1 cellular context compared by ENCODE assay signal in genomic region chr20:49482621-49483017, GRCh38.
TF ChIP-seq lines count a peak whose summit lies in the region.

Gene KCNB1, minus strand, starts transcription at chr20:49482668. Its CDS starts 188 bp downstream, at chr20:49482480.

TF ChIP-seq in HepG2, 621 proteins besides CTCF, POLR2A, EP300 and RAD21 (continued from another document and continues in another):
- TF ChIP-seq ZNF710 (CRISPR knock-in tag; IDR thresholded peaks at IDR 0.05; ENCODE audit: borderline replicate concordance) (peak; percentile 77), RNF2 (conservative IDR thresholded peaks at IDR 0.05; ENCODE audit: low read depth) (no peak), DBP (CRISPR knock-in tag; IDR thresholded peaks at IDR 0.05; ENCODE audit: not compliant biosample characterization) (peak; percentile 57), SMAD3 (CRISPR knock-in tag; IDR thresholded peaks at IDR 0.05) (peak; percentile 83; the same call in 1 of the 2 replicates), IKZF1 (IDR thresholded peaks at IDR 0.05) (no peak), ZBTB26 (CRISPR knock-in tag; IDR thresholded peaks at IDR 0.05; ENCODE audit: borderline replicate concordance) (peak; percentile 72), RFXANK (CRISPR knock-in tag; IDR thresholded peaks at IDR 0.05) (peak; percentile 82), E2F2 (CRISPR knock-in tag; IDR thresholded peaks at IDR 0.05; ENCODE audit: borderline replicate concordance) (peak; percentile 58; the same call in 1 of the 2 replicates), FOXO4 (CRISPR knock-in tag; conservative IDR thresholded peaks at IDR 0.05) (0 out of 2 replicates have a peak, but pooled peaks have one; percentile 42), ERF (CRISPR knock-in tag; IDR thresholded peaks at IDR 0.05) (peak; percentile 74; the same call in 1 of the 2 replicates), SALL1 (CRISPR knock-in tag; IDR thresholded peaks at IDR 0.05) (peak; percentile 86), IRF9 (CRISPR knock-in tag; IDR thresholded peaks at IDR 0.05; ENCODE audit: borderline replicate concordance) (peak; percentile 47; the same call in 1 of the 2 replicates), ZNF350 (CRISPR knock-in tag; IDR thresholded peaks at IDR 0.05; ENCODE audit: borderline replicate concordance, low read depth) (peak; percentile 26; the same call in 1 of the 2 replicates), ELF3 (CRISPR knock-in tag; IDR thresholded peaks at IDR 0.05) (peak; percentile 69; the same call in 1 of the 2 replicates), THAP11 (CRISPR knock-in tag; IDR thresholded peaks at IDR 0.05) (peak; percentile 43; the same call in 1 of the 2 replicates), WIZ (CRISPR knock-in tag; IDR thresholded peaks at IDR 0.05) (peak; percentile 98), KLF9 (CRISPR knock-in tag; IDR thresholded peaks at IDR 0.05; ENCODE audit: low read depth) (peak; percentile 85), RXRA (CRISPR knock-in tag; IDR thresholded peaks at IDR 0.05) (peak; percentile 56), FIP1L1 (IDR thresholded peaks at IDR 0.05; ENCODE audit: borderline replicate concordance, insufficient read depth, low read depth, low read length) (no peak), TFDP1 (CRISPR knock-in tag; IDR thresholded peaks at IDR 0.05; ENCODE audit: borderline replicate concordance) (peak; percentile 30; the same call in 1 of the 2 replicates), TFDP2 (CRISPR knock-in tag; IDR thresholded peaks at IDR 0.05) (no peak), POGZ (CRISPR knock-in tag; IDR thresholded peaks at IDR 0.05) (peak; percentile 65; the same call in 1 of the 2 replicates), SIN3A (IDR thresholded peaks at IDR 0.05; ENCODE audit: borderline replicate concordance, low read depth, low read length) (no peak), SPEN (CRISPR knock-in tag; IDR thresholded peaks at IDR 0.05; ENCODE audit: low read depth) (peak; percentile 53; the same call in 1 of the 2 replicates), NCOR1 (IDR thresholded peaks at IDR 0.05; ENCODE audit: borderline replicate concordance, low read length) (no peak), PCBP2 (optimal IDR thresholded peaks at IDR 0.05; ENCODE audit: low read depth, low read length, poor library complexity, severe bottlenecking) (no peak), TAF1 (CRISPR knock-in tag; IDR thresholded peaks at IDR 0.05) (peak; percentile 29; the same call in 1 of the 2 replicates), ATF7-NPFF (CRISPR knock-in tag; IDR thresholded peaks at IDR 0.05; ENCODE audit: low read depth) (peak; percentile 82), HOXD1 (CRISPR knock-in tag; IDR thresholded peaks at IDR 0.05) (no peak; the same call in 1 of the 2 replicates), SP5 (CRISPR knock-in tag; IDR thresholded peaks at IDR 0.05; ENCODE audit: borderline replicate concordance, low read depth) (peak; percentile 47; the same call in 1 of the 2 replicates), KDM2A (CRISPR knock-in tag; IDR thresholded peaks at IDR 0.05; ENCODE audit: borderline replicate concordance, low read depth) (peak; percentile 80), HNRNPLL (IDR thresholded peaks at IDR 0.05; ENCODE audit: low read depth, low read length, poor library complexity, severe bottlenecking) (peak; percentile 38), ZNF790 (CRISPR knock-in tag; IDR thresholded peaks at IDR 0.05; ENCODE audit: borderline replicate concordance) (0 out of 2 replicates have a peak, but pooled peaks have one; percentile 52)
- TF ChIP-seq, protein P1, sequence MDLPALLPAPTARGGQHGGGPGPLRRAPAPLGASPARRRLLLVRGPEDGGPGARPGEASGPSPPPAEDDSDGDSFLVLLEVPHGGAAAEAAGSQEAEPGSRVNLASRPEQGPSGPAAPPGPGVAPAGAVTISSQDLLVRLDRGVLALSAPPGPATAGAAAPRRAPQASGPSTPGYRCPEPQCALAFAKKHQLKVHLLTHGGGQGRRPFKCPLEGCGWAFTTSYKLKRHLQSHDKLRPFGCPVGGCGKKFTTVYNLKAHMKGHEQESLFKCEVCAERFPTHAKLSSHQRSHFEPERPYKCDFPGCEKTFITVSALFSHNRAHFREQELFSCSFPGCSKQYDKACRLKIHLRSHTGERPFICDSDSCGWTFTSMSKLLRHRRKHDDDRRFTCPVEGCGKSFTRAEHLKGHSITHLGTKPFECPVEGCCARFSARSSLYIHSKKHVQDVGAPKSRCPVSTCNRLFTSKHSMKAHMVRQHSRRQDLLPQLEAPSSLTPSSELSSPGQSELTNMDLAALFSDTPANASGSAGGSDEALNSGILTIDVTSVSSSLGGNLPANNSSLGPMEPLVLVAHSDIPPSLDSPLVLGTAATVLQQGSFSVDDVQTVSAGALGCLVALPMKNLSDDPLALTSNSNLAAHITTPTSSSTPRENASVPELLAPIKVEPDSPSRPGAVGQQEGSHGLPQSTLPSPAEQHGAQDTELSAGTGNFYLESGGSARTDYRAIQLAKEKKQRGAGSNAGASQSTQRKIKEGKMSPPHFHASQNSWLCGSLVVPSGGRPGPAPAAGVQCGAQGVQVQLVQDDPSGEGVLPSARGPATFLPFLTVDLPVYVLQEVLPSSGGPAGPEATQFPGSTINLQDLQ (CRISPR knock-in tag; IDR thresholded peaks at IDR 0.05): no peak
- TF ChIP-seq, protein P2, sequence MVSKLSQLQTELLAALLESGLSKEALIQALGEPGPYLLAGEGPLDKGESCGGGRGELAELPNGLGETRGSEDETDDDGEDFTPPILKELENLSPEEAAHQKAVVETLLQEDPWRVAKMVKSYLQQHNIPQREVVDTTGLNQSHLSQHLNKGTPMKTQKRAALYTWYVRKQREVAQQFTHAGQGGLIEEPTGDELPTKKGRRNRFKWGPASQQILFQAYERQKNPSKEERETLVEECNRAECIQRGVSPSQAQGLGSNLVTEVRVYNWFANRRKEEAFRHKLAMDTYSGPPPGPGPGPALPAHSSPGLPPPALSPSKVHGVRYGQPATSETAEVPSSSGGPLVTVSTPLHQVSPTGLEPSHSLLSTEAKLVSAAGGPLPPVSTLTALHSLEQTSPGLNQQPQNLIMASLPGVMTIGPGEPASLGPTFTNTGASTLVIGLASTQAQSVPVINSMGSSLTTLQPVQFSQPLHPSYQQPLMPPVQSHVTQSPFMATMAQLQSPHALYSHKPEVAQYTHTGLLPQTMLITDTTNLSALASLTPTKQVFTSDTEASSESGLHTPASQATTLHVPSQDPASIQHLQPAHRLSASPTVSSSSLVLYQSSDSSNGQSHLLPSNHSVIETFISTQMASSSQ (IDR thresholded peaks at IDR 0.05; ENCODE audit: low read depth): no peak
- TF ChIP-seq, protein P2 (CRISPR knock-in tag; IDR thresholded peaks at IDR 0.05; ENCODE audit: borderline replicate concordance): no peak
- TF ChIP-seq, protein P3, sequence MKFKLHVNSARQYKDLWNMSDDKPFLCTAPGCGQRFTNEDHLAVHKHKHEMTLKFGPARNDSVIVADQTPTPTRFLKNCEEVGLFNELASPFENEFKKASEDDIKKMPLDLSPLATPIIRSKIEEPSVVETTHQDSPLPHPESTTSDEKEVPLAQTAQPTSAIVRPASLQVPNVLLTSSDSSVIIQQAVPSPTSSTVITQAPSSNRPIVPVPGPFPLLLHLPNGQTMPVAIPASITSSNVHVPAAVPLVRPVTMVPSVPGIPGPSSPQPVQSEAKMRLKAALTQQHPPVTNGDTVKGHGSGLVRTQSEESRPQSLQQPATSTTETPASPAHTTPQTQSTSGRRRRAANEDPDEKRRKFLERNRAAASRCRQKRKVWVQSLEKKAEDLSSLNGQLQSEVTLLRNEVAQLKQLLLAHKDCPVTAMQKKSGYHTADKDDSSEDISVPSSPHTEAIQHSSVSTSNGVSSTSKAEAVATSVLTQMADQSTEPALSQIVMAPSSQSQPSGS (CRISPR knock-in tag; IDR thresholded peaks at IDR 0.05): 0 out of 2 replicates have a peak, but pooled peaks have one; percentile 45
